1 cellular context compared by ENCODE assay signal in genomic region chr2:128172191-128172590, GRCh38.
A peak's percentile ranks its signal among the peaks of the same experiment; 100 is the strongest.
TF ChIP-seq lines count a peak whose summit lies in the region.

No MANE protein-coding gene starts in this region.

TF ChIP-seq in HepG2, 621 proteins besides CTCF, POLR2A, EP300 and RAD21 (continued from another document):
- no peak for TF ChIP-seq GABPA (IDR thresholded peaks at IDR 0.05; ENCODE audit: low read depth, low read length)
- TF ChIP-seq GABPA (CRISPR knock-in tag; IDR thresholded peaks at IDR 0.05; ENCODE audit: low read depth) = no peak
- TF ChIP-seq ZNF580 (CRISPR knock-in tag; IDR thresholded peaks at IDR 0.05; ENCODE audit: borderline replicate concordance, low read depth) = no peak
- TF ChIP-seq ZNF33A (CRISPR knock-in tag; IDR thresholded peaks at IDR 0.05; ENCODE audit: borderline replicate concordance) = no peak
- TF ChIP-seq ZNF34 (CRISPR knock-in tag; IDR thresholded peaks at IDR 0.05; ENCODE audit: borderline replicate concordance) = no peak
- peak; percentile 39; the same call in 1 of the 2 replicates for TF ChIP-seq SMC3 (IDR thresholded peaks at IDR 0.05; ENCODE audit: low read length)
- TF ChIP-seq SOX6 (IDR thresholded peaks at IDR 0.05) = no peak
- TF ChIP-seq SOX6 (CRISPR knock-in tag; IDR thresholded peaks at IDR 0.05) = peak; percentile 44; the same call in 1 of the 2 replicates
- 0 out of 2 replicates have a peak, but pooled peaks have one; percentile 54 for TF ChIP-seq BRD4 (CRISPR knock-in tag; IDR thresholded peaks at IDR 0.05)
